In genomic region chr9:125146247-125146646, GRCh38 we compare ENCODE assay signal across 17 cellular contexts. TPM values are rescaled to one million over a fixed set of nuclear protein-coding genes. Genes with fewer than 3 reads are reported as not detected.
DNase-seq lines count a peak whose midpoint lies in the region; ATAC-seq and TF ChIP-seq lines count a peak whose summit lies in the region.
"Had no signal": no experiment of that assay in that cellular context is flagged by ENCODE, and none has a peak within 500 bp of the region (broad histone marks: within the 10 kb centered on the region; RNA-seq: fewer than 3 reads in every experiment).

No MANE protein-coding gene starts in this region.

- no peak for TF ChIP-seq POLR2A in breast epithelium (IDR thresholded peaks at IDR 0.05)

- H3K36me3 Mint-ChIP-seq in MCF 10A (ENCODE audit: insufficient read depth, unreplicated experiment), result peaks cover 34% of the 10 kb centered on the region
- H3K36me3 Mint-ChIP-seq: activated naive CD8-positive, alpha-beta T cell had no signal

- no peaks in the 10 kb centered on the region for H3K4me1 ChIP-seq in breast epithelium
- H3K4me1 ChIP-seq in OCI-LY3 (ENCODE audit: low read length), result peaks cover 23% of the 10 kb centered on the region
- H3K4me1 ChIP-seq: SJCRH30 had no signal

- H3K79me2 ChIP-seq in OCI-LY3 (ENCODE audit: low read length), result peaks cover 3% of the 10 kb centered on the region; the same call in 1 of the 2 replicates

- DNase-seq in MCF 10A (ENCODE audit: unreplicated experiment) (peak; percentile 52), breast epithelium (ENCODE audit: low spot score in 2 of 2) (no peak), fibroblast of peridontal ligament (ENCODE audit: extremely low read depth) (peak; percentile 98), stromal cell of bone marrow (ENCODE audit: low read depth) (peak; percentile 22), NCI-H2171 treated with DMSO at 0.1 percent for 48 hours (lab: John Stamatoyannopoulos, UW) (no peak)
- no peak for DNase-seq in activated CD4-positive, CD25-positive, alpha-beta regulatory T cell (lab: John Stamatoyannopoulos, UW)
- DNase-seq: ACHN, DMS153, midbrain, NCI-H1048, ovary, SJCRH30 had no signal

- H3K4me1 Mint-ChIP-seq in MCF 10A (ENCODE audit: insufficient read depth, unreplicated experiment), result peaks cover 21% of the 10 kb centered on the region

- H3K27me3 ChIP-seq in breast epithelium (no peaks in the 10 kb centered on the region), OCI-LY3 (ENCODE audit: low read depth, low read length) (no peaks in the 10 kb centered on the region)
- H3K27me3 ChIP-seq: esophagus muscularis mucosa, ovary, SJCRH30 had no signal

- H3K4me2 ChIP-seq in OCI-LY3 (ENCODE audit: low read length), result peak overlapping the region; percentile 32

- TF ChIP-seq CTCF in MCF 10A (IDR thresholded peaks at IDR 0.05; ENCODE audit: unreplicated experiment) (no peak), breast epithelium (IDR thresholded peaks at IDR 0.05) (no peak), OCI-LY3 (IDR thresholded peaks at IDR 0.05; ENCODE audit: low read depth, low read length) (no peak)

- POLR2A ChIA-PET in MCF 10A (lab: Yijun Ruan, JAX), result interaction anchor here (0.7 to 2.4 kb wide), 4 partner anchors 13 to 95 kb away, joined by 3 to 9 read pairs (median 6); partner anchors contain the start of genes HSPA5 and RABEPK

- no peaks in the 10 kb centered on the region for H3K9me3 ChIP-seq in breast epithelium
- no peaks in the 10 kb centered on the region for H3K9me3 ChIP-seq in OCI-LY3 (ENCODE audit: insufficient read depth, low read length)
- H3K9me3 ChIP-seq: esophagus muscularis mucosa, ovary, SJCRH30 had no signal

- no peak overlapping the region for H3K9ac ChIP-seq in OCI-LY3 (ENCODE audit: low read length)

- no TSS peak for BruUV-seq in MCF 10A (replicated peaks; lab: Mats Ljungman, UMichigan)

- H3K36me3 ChIP-seq in breast epithelium (no peaks in the 10 kb centered on the region), OCI-LY3 (replicated peaks; ENCODE audit: low read depth, low read length) (peaks cover 3% of the 10 kb centered on the region)
- H3K36me3 ChIP-seq: ovary had no signal

- H3K27me3 Mint-ChIP-seq in MCF 10A (ENCODE audit: insufficient read depth, unreplicated experiment), result no peaks in the 10 kb centered on the region
- H3K27me3 Mint-ChIP-seq: activated naive CD8-positive, alpha-beta T cell; dendritic cell treated with granulocyte-macrophage colony-stimulating factor and Interleukin-4, amounts not matched to agents 40 ng/mL and 50 ng/mL, for 4 days had no signal

- no peaks in the 10 kb centered on the region for H4K20me1 ChIP-seq in OCI-LY3 (ENCODE audit: insufficient read depth, low read length)

- no peaks in the 10 kb centered on the region for H3K9me3 Mint-ChIP-seq in MCF 10A (ENCODE audit: unreplicated experiment)
- H3K9me3 Mint-ChIP-seq: dendritic cell treated with granulocyte-macrophage colony-stimulating factor and Interleukin-4, amounts not matched to agents 40 ng/mL and 50 ng/mL, for 4 days had no signal

- intact Hi-C loops in MCF 10A (cut with micrococcal nuclease) (no loop called here), breast epithelium (cut with DNase I; ENCODE audit: low total_unique reads) (no loop called here)

- H3K4me3 ChIP-seq in breast epithelium (no peak overlapping the region), OCI-LY3 (ENCODE audit: low read length) (no peak overlapping the region)
- H3K4me3 ChIP-seq: esophagus muscularis mucosa, ovary, SJCRH30 had no signal

- CTCF ChIA-PET in MCF 10A (lab: Yijun Ruan, JAX), result interaction anchor here (0.6 to 0.8 kb wide), 2 partner anchors 18 to 200 kb away, joined by 3 read pairs; no protein-coding TSS in a partner anchor

- H2AFZ ChIP-seq in OCI-LY3 (ENCODE audit: low read depth, low read length), result no peak overlapping the region

- H3K27ac ChIP-seq in breast epithelium (no peak overlapping the region), OCI-LY3 (ENCODE audit: low read length) (no peak overlapping the region)
- H3K27ac ChIP-seq: ovary, SJCRH30 had no signal

- no peak overlapping the region for H3K4me3 Mint-ChIP-seq in MCF 10A (ENCODE audit: unreplicated experiment)
- H3K4me3 Mint-ChIP-seq: activated naive CD8-positive, alpha-beta T cell; dendritic cell treated with granulocyte-macrophage colony-stimulating factor and Interleukin-4, amounts not matched to agents 40 ng/mL and 50 ng/mL, for 4 days had no signal

- ATAC-seq in GM18858 (IDR thresholded peaks at IDR 0.05; ENCODE audit: unreplicated experiment), result no peak

- H3K27ac Mint-ChIP-seq in MCF 10A (ENCODE audit: low read depth, unreplicated experiment), result no peak overlapping the region
- H3K27ac Mint-ChIP-seq: dendritic cell treated with granulocyte-macrophage colony-stimulating factor and Interleukin-4, amounts not matched to agents 40 ng/mL and 50 ng/mL, for 4 days had no signal

RNA-seq across cellular contexts. Expression of gene SCAI, which starts 2.9 kb away (rescaled TPM):
- total RNA-seq in MCF 10A (2022) (3.7 and 5.4 TPM in 2 replicates), breast epithelium (10 to 100 TPM in 2 of 3 donors, 1 to 10 TPM in 1; 9.3 to 12.9 (median 11.5) TPM)

RNA-seq across cellular contexts. Expression of gene PPP6C, which starts 43.4 kb away (rescaled TPM):
- total RNA-seq in MCF 10A (2022) (40.7 and 41.7 TPM in 2 replicates), breast epithelium (10 to 100 TPM; 34.4 to 50.2 (median 42.1) TPM)

RNA-seq across cellular contexts. Expression of gene RABEPK, which starts 54.1 kb away (rescaled TPM):
- total RNA-seq in MCF 10A (2022) (21.5 and 37.2 TPM in 2 replicates), breast epithelium (10 to 100 TPM; 14.0 to 25.6 (median 17.9) TPM)

Comparison
In these comparisons a context has a peak if more than half of its experiments do, and no peak if none do; other contexts are left out.
1. DNase-seq: peak in MCF 10A (single experiment), fibroblast of peridontal ligament (single experiment) and stromal cell of bone marrow (single experiment); none in breast epithelium (0 of 2), NCI-H2171 treated with DMSO at 0.1 percent for 48 hours (single experiment) and activated CD4-positive, CD25-positive, alpha-beta regulatory T cell (0 of 4).